14 cellular contexts compared by ENCODE assay signal in the genomic region with DNA sequence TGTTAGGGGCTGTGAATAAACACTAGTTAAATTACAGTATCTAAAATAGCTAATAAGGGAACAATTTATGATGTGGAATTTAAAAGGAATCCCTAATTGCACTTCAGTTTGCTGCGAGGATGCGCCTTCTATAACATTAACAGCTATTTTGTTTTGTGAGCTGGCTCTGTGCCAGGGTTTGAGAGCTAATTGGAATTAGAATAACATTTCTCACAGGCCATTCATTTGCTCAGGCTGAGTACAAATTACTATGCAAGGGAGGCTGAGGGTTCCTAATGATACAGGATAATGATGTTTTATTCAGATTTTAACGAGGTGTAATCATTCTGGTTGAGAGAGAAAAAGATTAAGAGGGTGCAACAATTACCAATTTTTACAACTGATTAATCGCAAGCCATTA.
DNase-seq lines count a peak whose midpoint lies in the region; ATAC-seq and TF ChIP-seq lines count a peak whose summit lies in the region.
"Had no signal": no experiment of that assay in that cellular context is flagged by ENCODE, and none has a peak within 500 bp of the region (broad histone marks: within the 10 kb centered on the region; RNA-seq: fewer than 3 reads in every experiment).

No MANE protein-coding gene starts in this region.

- TF ChIP-seq CTCF in HEK293 (tag by site-specific recombination; IDR thresholded peaks at IDR 0.05): no peak
- TF ChIP-seq CTCF in nephron progenitor cell (IDR thresholded peaks at IDR 0.05): no peak
- no peak for TF ChIP-seq CTCF in esophagus squamous epithelium (IDR thresholded peaks at IDR 0.05)

- H3K36me3 ChIP-seq in HEK293 (ENCODE audit: control insufficient read depth in 2 of 2, insufficient read depth in 1 of 2, low read length in 2 of 2): no peaks in the 10 kb centered on the region
- H3K36me3 ChIP-seq in esophagus squamous epithelium: no peaks in the 10 kb centered on the region
- H3K36me3 ChIP-seq: brain microvascular endothelial cell, sigmoid colon, tibial artery had no signal

- H3K27me3 ChIP-seq in esophagus squamous epithelium: no peaks in the 10 kb centered on the region
- H3K27me3 ChIP-seq: brain microvascular endothelial cell, sigmoid colon, tibial artery had no signal

- H3K27ac ChIP-seq in HEK293 (ENCODE audit: extremely low read depth, low read depth, low read length) (no peak overlapping the region), esophagus squamous epithelium (no peak overlapping the region)
- H3K27ac ChIP-seq: brain microvascular endothelial cell, parathyroid adenoma, sigmoid colon, tibial artery had no signal

- peaks cover 65% of the 10 kb centered on the region for H3K4me1 Mint-ChIP-seq in nephron progenitor cell

- DNase-seq in NCI-H1105 treated with DMSO at 0.1 percent for 48 hours (lab: John Stamatoyannopoulos, UW) (peak; percentile 94), NCI-H82 (lab: John Stamatoyannopoulos, UW) (peak; percentile 65), nephron progenitor cell (no peak), T-helper 2 cell (no peak), esophagus squamous epithelium (lab: John Stamatoyannopoulos, UW) (no peak)
- DNase-seq: activated CD4-positive, alpha-beta T cell treated with anti-CD3 and anti-CD28 coated beads for 48 hours; brain microvascular endothelial cell; islet precursor cell; sigmoid colon; stimulated activated naive CD4-positive, alpha-beta T cell treated with Interleukin-2 at 50 U/mL for 16 hours; tibial artery had no signal

- no peak overlapping the region for H3K4me3 Mint-ChIP-seq in nephron progenitor cell

- H3K4me3 ChIP-seq in HEK293 (ENCODE audit: low read depth, low read length) (no peak overlapping the region), esophagus squamous epithelium (no peak overlapping the region)
- H3K4me3 ChIP-seq: sigmoid colon, tibial artery had no signal

- ATAC-seq in HG03565 (IDR thresholded peaks at IDR 0.05; ENCODE audit: unreplicated experiment): no peak

- H3K27ac Mint-ChIP-seq in nephron progenitor cell: peak overlapping the region; percentile 25

- CTCF ChIA-PET in HEK293 (lab: Yijun Ruan, JAX): interaction anchor here (0.9 kb wide), 1 partner anchor 9 kb away, joined by 3 read pairs; no protein-coding TSS in a partner anchor

- H3K9me3 Mint-ChIP-seq in nephron progenitor cell: no peaks in the 10 kb centered on the region

- peaks cover 6% of the 10 kb centered on the region for H3K27me3 Mint-ChIP-seq in nephron progenitor cell (ENCODE audit: low read depth, poor library complexity)

- WGBS in esophagus squamous epithelium, 2 donors: 81 to 84% methylated on average over 4 of the region's 4 CpGs

- POLR2A ChIA-PET in HEK293 (lab: Yijun Ruan, JAX): no interaction called here

- TF ChIP-seq POLR2A in esophagus squamous epithelium (IDR thresholded peaks at IDR 0.05): no peak

- H3K4me1 ChIP-seq in HEK293 (ENCODE audit: control insufficient read depth, insufficient read depth, low read length) (peaks cover 5% of the 10 kb centered on the region), esophagus squamous epithelium (peaks cover 0 to 6% (median 0%) of the 10 kb centered on the region in 3 donors)
- H3K4me1 ChIP-seq: parathyroid adenoma, tibial artery had no signal

- intact Hi-C loops in esophagus squamous epithelium (cut with DNase I): no loop called here

- H3K36me3 Mint-ChIP-seq in nephron progenitor cell (ENCODE audit: low read depth): no peaks in the 10 kb centered on the region

- H3K9me3 ChIP-seq in HEK293 (ENCODE audit: control insufficient read depth, insufficient read depth, low read depth, low read length) (no peaks in the 10 kb centered on the region), esophagus squamous epithelium (no peaks in the 10 kb centered on the region)
- H3K9me3 ChIP-seq: sigmoid colon, tibial artery had no signal

TF ChIP-seq in HEK293, 187 proteins besides CTCF, POLR2A, EP300 and RAD21:
- TF ChIP-seq WT1 (tag by site-specific recombination; IDR thresholded peaks at IDR 0.05) (0 out of 2 replicates have a peak, but pooled peaks have one; percentile 12), SALL2 (tag by site-specific recombination; IDR thresholded peaks at IDR 0.05; ENCODE audit: borderline replicate concordance) (no peak)
- TF ChIP-seq, protein P1, sequence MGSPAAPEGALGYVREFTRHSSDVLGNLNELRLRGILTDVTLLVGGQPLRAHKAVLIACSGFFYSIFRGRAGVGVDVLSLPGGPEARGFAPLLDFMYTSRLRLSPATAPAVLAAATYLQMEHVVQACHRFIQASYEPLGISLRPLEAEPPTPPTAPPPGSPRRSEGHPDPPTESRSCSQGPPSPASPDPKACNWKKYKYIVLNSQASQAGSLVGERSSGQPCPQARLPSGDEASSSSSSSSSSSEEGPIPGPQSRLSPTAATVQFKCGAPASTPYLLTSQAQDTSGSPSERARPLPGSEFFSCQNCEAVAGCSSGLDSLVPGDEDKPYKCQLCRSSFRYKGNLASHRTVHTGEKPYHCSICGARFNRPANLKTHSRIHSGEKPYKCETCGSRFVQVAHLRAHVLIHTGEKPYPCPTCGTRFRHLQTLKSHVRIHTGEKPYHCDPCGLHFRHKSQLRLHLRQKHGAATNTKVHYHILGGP (tag by site-specific recombination; IDR thresholded peaks at IDR 0.05): no peak
- TF ChIP-seq, protein P2, sequence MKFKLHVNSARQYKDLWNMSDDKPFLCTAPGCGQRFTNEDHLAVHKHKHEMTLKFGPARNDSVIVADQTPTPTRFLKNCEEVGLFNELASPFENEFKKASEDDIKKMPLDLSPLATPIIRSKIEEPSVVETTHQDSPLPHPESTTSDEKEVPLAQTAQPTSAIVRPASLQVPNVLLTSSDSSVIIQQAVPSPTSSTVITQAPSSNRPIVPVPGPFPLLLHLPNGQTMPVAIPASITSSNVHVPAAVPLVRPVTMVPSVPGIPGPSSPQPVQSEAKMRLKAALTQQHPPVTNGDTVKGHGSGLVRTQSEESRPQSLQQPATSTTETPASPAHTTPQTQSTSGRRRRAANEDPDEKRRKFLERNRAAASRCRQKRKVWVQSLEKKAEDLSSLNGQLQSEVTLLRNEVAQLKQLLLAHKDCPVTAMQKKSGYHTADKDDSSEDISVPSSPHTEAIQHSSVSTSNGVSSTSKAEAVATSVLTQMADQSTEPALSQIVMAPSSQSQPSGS (tag by site-specific recombination; IDR thresholded peaks at IDR 0.05; ENCODE audit: low read depth): no peak
TF ChIP-seq in HEK293: peak in this region for 1.

Comparison
In these comparisons a context has a peak if more than half of its experiments do, and no peak if none do; other contexts are left out.
1. DNase-seq: peak in NCI-H1105 treated with DMSO at 0.1 percent for 48 hours (single experiment) and NCI-H82 (single experiment); none in nephron progenitor cell (single experiment), T-helper 2 cell (0 of 5) and esophagus squamous epithelium (single experiment).